In the genomic region with DNA sequence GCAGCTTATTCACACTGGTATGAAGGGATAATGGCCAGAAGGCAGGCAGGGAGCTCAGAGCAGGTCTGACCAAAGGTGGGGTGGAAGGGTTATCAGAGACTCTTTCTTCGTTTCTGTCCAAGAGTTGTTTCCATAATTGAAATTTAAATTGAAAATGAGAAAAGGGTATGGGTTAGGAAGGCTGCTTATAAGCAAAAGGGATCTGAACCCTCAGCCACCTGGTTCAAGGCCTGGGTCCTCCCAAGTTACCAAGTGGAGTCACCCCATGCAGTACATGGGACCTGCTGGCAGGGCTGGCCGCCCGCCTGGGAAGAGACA, we compare ENCODE assay signal across 2 cellular contexts.
TF ChIP-seq lines count a peak whose summit lies in the region.

No MANE protein-coding gene starts in this region.

TF ChIP-seq in liver, 16 proteins besides CTCF, POLR2A, EP300 and RAD21:
- TF ChIP-seq TAF1 (conservative IDR thresholded peaks at IDR 0.05) = no peak
- TF ChIP-seq HNF4G (IDR thresholded peaks at IDR 0.05) = no peak
- TF ChIP-seq JUND (IDR thresholded peaks at IDR 0.05) = no peak
- no peak for TF ChIP-seq EGR1 (IDR thresholded peaks at IDR 0.05; ENCODE audit: low read depth in 2 of 2)
- no peak for TF ChIP-seq GABPA (IDR thresholded peaks at IDR 0.05 in 1 of 2, conservative IDR thresholded peaks at IDR 0.05 in 1 of 2)
- TF ChIP-seq, protein P1, sequence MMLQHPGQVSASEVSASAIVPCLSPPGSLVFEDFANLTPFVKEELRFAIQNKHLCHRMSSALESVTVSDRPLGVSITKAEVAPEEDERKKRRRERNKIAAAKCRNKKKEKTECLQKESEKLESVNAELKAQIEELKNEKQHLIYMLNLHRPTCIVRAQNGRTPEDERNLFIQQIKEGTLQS (IDR thresholded peaks at IDR 0.05) = no peak
- TF ChIP-seq, protein P2, sequence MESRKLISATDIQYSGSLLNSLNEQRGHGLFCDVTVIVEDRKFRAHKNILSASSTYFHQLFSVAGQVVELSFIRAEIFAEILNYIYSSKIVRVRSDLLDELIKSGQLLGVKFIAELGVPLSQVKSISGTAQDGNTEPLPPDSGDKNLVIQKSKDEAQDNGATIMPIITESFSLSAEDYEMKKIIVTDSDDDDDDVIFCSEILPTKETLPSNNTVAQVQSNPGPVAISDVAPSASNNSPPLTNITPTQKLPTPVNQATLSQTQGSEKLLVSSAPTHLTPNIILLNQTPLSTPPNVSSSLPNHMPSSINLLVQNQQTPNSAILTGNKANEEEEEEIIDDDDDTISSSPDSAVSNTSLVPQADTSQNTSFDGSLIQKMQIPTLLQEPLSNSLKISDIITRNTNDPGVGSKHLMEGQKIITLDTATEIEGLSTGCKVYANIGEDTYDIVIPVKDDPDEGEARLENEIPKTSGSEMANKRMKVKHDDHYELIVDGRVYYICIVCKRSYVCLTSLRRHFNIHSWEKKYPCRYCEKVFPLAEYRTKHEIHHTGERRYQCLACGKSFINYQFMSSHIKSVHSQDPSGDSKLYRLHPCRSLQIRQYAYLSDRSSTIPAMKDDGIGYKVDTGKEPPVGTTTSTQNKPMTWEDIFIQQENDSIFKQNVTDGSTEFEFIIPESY (IDR thresholded peaks at IDR 0.05) = no peak
- TF ChIP-seq HNF4A (conservative IDR thresholded peaks at IDR 0.05) = no peak
- TF ChIP-seq, protein P3, sequence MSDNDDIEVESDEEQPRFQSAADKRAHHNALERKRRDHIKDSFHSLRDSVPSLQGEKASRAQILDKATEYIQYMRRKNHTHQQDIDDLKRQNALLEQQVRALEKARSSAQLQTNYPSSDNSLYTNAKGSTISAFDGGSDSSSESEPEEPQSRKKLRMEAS (IDR thresholded peaks at IDR 0.05) = no peak
- TF ChIP-seq YY1 (IDR thresholded peaks at IDR 0.05) = no peak
- TF ChIP-seq SP1 (IDR thresholded peaks at IDR 0.05) = no peak
- TF ChIP-seq NR2F2 (IDR thresholded peaks at IDR 0.05) = no peak
- TF ChIP-seq FOXA2 (IDR thresholded peaks at IDR 0.05) = no peak

TF ChIP-seq in HepG2, 621 proteins besides CTCF, POLR2A, EP300 and RAD21:
- TF ChIP-seq SMAD1 (CRISPR knock-in tag; IDR thresholded peaks at IDR 0.05; ENCODE audit: borderline replicate concordance, low read depth) (no peak), KLF12 (CRISPR knock-in tag; IDR thresholded peaks at IDR 0.05; ENCODE audit: borderline replicate concordance) (no peak), BRCA1 (CRISPR knock-in tag; IDR thresholded peaks at IDR 0.05) (no peak)
- TF ChIP-seq, protein P4, sequence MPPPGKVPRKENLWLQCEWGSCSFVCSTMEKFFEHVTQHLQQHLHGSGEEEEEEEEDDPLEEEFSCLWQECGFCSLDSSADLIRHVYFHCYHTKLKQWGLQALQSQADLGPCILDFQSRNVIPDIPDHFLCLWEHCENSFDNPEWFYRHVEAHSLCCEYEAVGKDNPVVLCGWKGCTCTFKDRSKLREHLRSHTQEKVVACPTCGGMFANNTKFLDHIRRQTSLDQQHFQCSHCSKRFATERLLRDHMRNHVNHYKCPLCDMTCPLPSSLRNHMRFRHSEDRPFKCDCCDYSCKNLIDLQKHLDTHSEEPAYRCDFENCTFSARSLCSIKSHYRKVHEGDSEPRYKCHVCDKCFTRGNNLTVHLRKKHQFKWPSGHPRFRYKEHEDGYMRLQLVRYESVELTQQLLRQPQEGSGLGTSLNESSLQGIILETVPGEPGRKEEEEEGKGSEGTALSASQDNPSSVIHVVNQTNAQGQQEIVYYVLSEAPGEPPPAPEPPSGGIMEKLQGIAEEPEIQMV (CRISPR knock-in tag; IDR thresholded peaks at IDR 0.05; ENCODE audit: low read depth) = no peak
TF ChIP-seq in HepG2: peak in this region for 0.
